Comparison of ENCODE assay signal across 10 cellular contexts in genomic region chr16:89573826-89574680, GRCh38. TPM values are rescaled to one million over a fixed set of nuclear protein-coding genes. Genes with fewer than 3 reads are reported as not detected.
DNase-seq lines count a peak whose midpoint lies in the region; ATAC-seq and TF ChIP-seq lines count a peak whose summit lies in the region.
"Had no signal": no experiment of that assay in that cellular context is flagged by ENCODE, and none has a peak within 500 bp of the region (broad histone marks: within the 10 kb centered on the region; RNA-seq: fewer than 3 reads in every experiment).

No MANE protein-coding gene starts in this region.

- H3K4me3 Mint-ChIP-seq in natural killer cell: peak overlapping the region; percentile 52
- H3K4me3 Mint-ChIP-seq in natural killer cell treated with Interleukin-12 subunit alpha and Interleukin-12 subunit beta and Interleukin-15 and Interleukin-18, amount 100 ng/mL, for 72 hours: no peak overlapping the region
- H3K4me3 Mint-ChIP-seq in T-helper 17 cell: peak overlapping the region; percentile 72

- ATAC-seq in natural killer cell (no peak), T-helper 17 cell (no peak), upper lobe of right lung (no peak)
- no peak for ATAC-seq in natural killer cell treated with Interleukin-12 subunit alpha and Interleukin-12 subunit beta and Interleukin-15 and Interleukin-18, amount 100 ng/mL, for 72 hours

- in situ Hi-C loops in GM13976 (cut with MboI; ENCODE audit: low sequenced_read_pairs, unreplicated experiment): no loop called here

- peaks cover 0 to 11% of the 10 kb centered on the region in 2 donors for H3K4me1 Mint-ChIP-seq in natural killer cell
- no peaks in the 10 kb centered on the region for H3K4me1 Mint-ChIP-seq in natural killer cell treated with Interleukin-12 subunit alpha and Interleukin-12 subunit beta and Interleukin-15 and Interleukin-18, amount 100 ng/mL, for 72 hours (ENCODE audit: low read depth in 2 of 2)
- peaks cover 10% of the 10 kb centered on the region for H3K4me1 Mint-ChIP-seq in T-helper 17 cell

- intact Hi-C loops in natural killer cell (cut with micrococcal nuclease): no loop called here
- intact Hi-C loops in upper lobe of right lung (cut with DNase I): no loop called here

- H3K27me3 Mint-ChIP-seq in natural killer cell (ENCODE audit: low read depth in 2 of 2): peaks cover 22 to 26% of the 10 kb centered on the region in 2 donors
- peaks cover 7 to 16% of the 10 kb centered on the region in 2 donors for H3K27me3 Mint-ChIP-seq in natural killer cell treated with Interleukin-12 subunit alpha and Interleukin-12 subunit beta and Interleukin-15 and Interleukin-18, amount 100 ng/mL, for 72 hours
- no peaks in the 10 kb centered on the region for H3K27me3 Mint-ChIP-seq in T-helper 17 cell

- H3K4me1 ChIP-seq in iPS-20b (ENCODE audit: insufficient read depth, low read length) (no peaks in the 10 kb centered on the region; the same call in 1 of the 2 replicates), upper lobe of right lung (peaks cover 12% of the 10 kb centered on the region)

- no peak for DNase-seq in natural killer cell
- no peak for DNase-seq in natural killer cell treated with Interleukin-12 subunit alpha and Interleukin-12 subunit beta and Interleukin-15 and Interleukin-18, amount 100 ng/mL, for 72 hours (ENCODE audit: low spot score)
- DNase-seq in T-helper 17 cell: no peak
- no peak for DNase-seq in upper lobe of right lung
- no peak for DNase-seq in GM13976 (ENCODE audit: low spot score)
- no peak for DNase-seq in NCI-H774 (lab: John Stamatoyannopoulos, UW)
- no peak for DNase-seq in SW480 (ENCODE audit: low spot score)
- DNase-seq: NCI-H1436 treated with DMSO at 0.1 percent for 48 hours had no signal

- H3K9me3 ChIP-seq in T-helper 17 cell (ENCODE audit: control insufficient read depth, low read length, poor library complexity, severe bottlenecking) (no peaks in the 10 kb centered on the region), iPS-20b (ENCODE audit: insufficient read depth, low read depth, low read length) (no peaks in the 10 kb centered on the region), upper lobe of right lung (no peaks in the 10 kb centered on the region)

- no peak overlapping the region for H3K27ac ChIP-seq in iPS-20b (ENCODE audit: low read length)
- no peak overlapping the region for H3K27ac ChIP-seq in upper lobe of right lung

- peaks cover 63% of the 10 kb centered on the region for H3K27me3 ChIP-seq in iPS-20b (ENCODE audit: insufficient read depth, low read length)
- H3K27me3 ChIP-seq in upper lobe of right lung: peaks cover 28% of the 10 kb centered on the region

- TF ChIP-seq CTCF in natural killer cell (IDR thresholded peaks at IDR 0.05): no peak
- no peak for TF ChIP-seq CTCF in upper lobe of right lung (IDR thresholded peaks at IDR 0.05)
- TF ChIP-seq CTCF in GM13976 (IDR thresholded peaks at IDR 0.05; ENCODE audit: borderline replicate concordance, control extremely low read depth, extremely low read depth, insufficient read depth, missing control alignments): no peak

- H3K36me3 Mint-ChIP-seq in natural killer cell (no peaks in the 10 kb centered on the region), T-helper 17 cell (ENCODE audit: low read depth) (no peaks in the 10 kb centered on the region)
- H3K36me3 Mint-ChIP-seq in natural killer cell treated with Interleukin-12 subunit alpha and Interleukin-12 subunit beta and Interleukin-15 and Interleukin-18, amount 100 ng/mL, for 72 hours: no peaks in the 10 kb centered on the region

- H3K36me3 ChIP-seq in iPS-20b (ENCODE audit: insufficient read depth, low read depth, low read length) (no peaks in the 10 kb centered on the region), upper lobe of right lung (no peaks in the 10 kb centered on the region)

- no peaks in the 10 kb centered on the region for H3K9me3 Mint-ChIP-seq in natural killer cell
- no peaks in the 10 kb centered on the region for H3K9me3 Mint-ChIP-seq in natural killer cell treated with Interleukin-12 subunit alpha and Interleukin-12 subunit beta and Interleukin-15 and Interleukin-18, amount 100 ng/mL, for 72 hours

- H3K9ac ChIP-seq in iPS-20b (ENCODE audit: low read depth, low read length): no peak overlapping the region; the same call in 1 of the 2 replicates

- H3K4me3 ChIP-seq in iPS-20b (ENCODE audit: low read length) (peak overlapping the region; percentile 64; the same call in 1 of the 2 replicates), upper lobe of right lung (peak overlapping the region; percentile 41)

- H3K27ac Mint-ChIP-seq in natural killer cell (no peak overlapping the region), T-helper 17 cell (peak overlapping the region; percentile 47)
- no peak overlapping the region for H3K27ac Mint-ChIP-seq in natural killer cell treated with Interleukin-12 subunit alpha and Interleukin-12 subunit beta and Interleukin-15 and Interleukin-18, amount 100 ng/mL, for 72 hours

RNA-seq across cellular contexts. Expression of gene CPNE7, which starts 1.5 kb away (rescaled TPM):
- total RNA-seq in natural killer cell (1 to 10 TPM; 1.1 to 1.8 (median 1.2) TPM), T-helper 17 cell (1 to 10 TPM; 4.7 to 8.2 TPM), upper lobe of right lung (4.8 TPM)
- total RNA-seq in natural killer cell treated with Interleukin-12 subunit alpha and Interleukin-12 subunit beta and Interleukin-15 and Interleukin-18, amount 100 ng/mL, for 72 hours: 1 to 10 TPM in 1 of 2 donors, under 1 TPM in 1; 0.81 to 4.2 TPM

RNA-seq across cellular contexts. Expression of gene RPL13, which starts 13.6 kb away (rescaled TPM):
- total RNA-seq in natural killer cell (1,000 to 10,000 TPM; 1,286 to 1,549 (median 1,294) TPM), T-helper 17 cell (1,000 to 10,000 TPM; 4,192 to 4,476 TPM), upper lobe of right lung (1,795 TPM)
- 1,000 to 10,000 TPM; 1,294 to 1,944 TPM for total RNA-seq in natural killer cell treated with Interleukin-12 subunit alpha and Interleukin-12 subunit beta and Interleukin-15 and Interleukin-18, amount 100 ng/mL, for 72 hours

RNA-seq across cellular contexts. Expression of gene DPEP1, which starts 39.4 kb away (rescaled TPM):
- not detected for total RNA-seq in natural killer cell
- total RNA-seq in natural killer cell treated with Interleukin-12 subunit alpha and Interleukin-12 subunit beta and Interleukin-15 and Interleukin-18, amount 100 ng/mL, for 72 hours: not detected
- not detected for total RNA-seq in T-helper 17 cell
- total RNA-seq in upper lobe of right lung: 3.0 TPM
- total RNA-seq: mononuclear cell had no signal
